ENCODE assay signal across 22 cellular contexts in the genomic region with DNA sequence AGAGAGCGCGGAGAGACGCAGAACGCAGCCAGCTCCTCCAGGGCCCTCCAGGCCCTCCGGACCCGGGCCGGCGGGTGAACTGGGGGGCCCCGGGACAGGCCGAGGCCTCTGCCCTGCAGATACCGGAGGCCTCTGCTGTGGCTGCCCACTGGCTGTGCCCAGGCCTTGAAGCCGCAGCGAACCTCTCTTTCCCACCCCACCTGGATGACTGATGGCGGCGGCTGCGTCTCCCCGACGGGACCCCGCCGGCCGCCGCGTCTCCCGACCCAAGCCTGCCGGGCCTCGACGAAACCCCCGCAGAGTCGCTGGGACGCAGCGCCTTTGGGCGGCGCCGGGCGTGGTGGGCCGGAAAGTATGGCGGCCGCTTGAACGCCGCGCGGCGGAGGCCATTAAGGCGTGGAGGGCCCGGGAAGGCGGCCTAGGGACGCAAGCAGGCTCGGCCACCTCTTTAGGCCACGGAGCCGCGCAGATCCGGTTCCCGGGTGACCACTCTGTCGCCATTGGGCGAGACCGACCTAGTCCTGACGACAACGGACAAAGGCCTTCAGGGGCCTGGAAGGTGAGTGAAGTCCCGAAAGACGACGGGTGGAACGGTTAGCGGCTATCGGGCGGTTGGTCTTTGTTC. TPM values are rescaled to one million over a fixed set of nuclear protein-coding genes. Genes with fewer than 3 reads are reported as not detected.
DNase-seq lines count a peak whose midpoint lies in the region; ATAC-seq, FAIRE-seq and TF ChIP-seq lines count a peak whose summit lies in the region.
"Had no signal": no experiment of that assay in that cellular context is flagged by ENCODE, and none has a peak within 500 bp of the region (broad histone marks: within the 10 kb centered on the region; RNA-seq: fewer than 3 reads in every experiment).

No MANE protein-coding gene starts in this region.

- H3K27ac Mint-ChIP-seq in activated T-cell treated with anti-CD3 and anti-CD28 coated beads, Interleukin-2, amount 50 U/mL, for 72 hours, result peak overlapping the region; percentile 99
- H3K27ac Mint-ChIP-seq in activated naive CD8-positive, alpha-beta T cell treated with anti-CD3 and anti-CD28 coated beads, Interleukin-2, amount 10 ng/mL, durations not matched to agents 7 days and 5 days, result peak overlapping the region; percentile 92
- H3K27ac Mint-ChIP-seq in endothelial cell (ENCODE audit: unreplicated experiment), result no peak overlapping the region

- DNase-seq in activated T-cell treated with anti-CD3 and anti-CD28 coated beads, Interleukin-2, amount 50 U/mL, for 72 hours, result peak in 1 of 2 donors; percentile 4
- no peak for DNase-seq in activated T-cell treated with anti-CD3 and anti-CD28 coated beads, Interleukin-2, amount 50 U/mL, for 1 hour
- DNase-seq in GM12891 (ENCODE audit: insufficient read length, low spot score), result no peak
- DNase-seq in activated naive CD8-positive, alpha-beta T cell treated with anti-CD3 and anti-CD28 coated beads, Interleukin-2, amount 10 ng/mL, durations not matched to agents 7 days and 5 days, result peak; percentile 40
- no peak for DNase-seq in glomerular visceral epithelial cell (ENCODE audit: extremely low spot score)
- no peak for DNase-seq in endothelial cell (ENCODE audit: low spot score)
- DNase-seq: activated gamma-delta T cell treated with Interleukin-2 at 50 U/mL for 16 hours, DMS53, hypothalamus, islet precursor cell, NCI-H1694 treated with DMSO at 0.1 percent for 48 hours, NCI-H2227 treated with DMSO at 0.1 percent for 48 hours, NCI-H82, PC-3, SIG-M5 had no signal

- no peaks in the 10 kb centered on the region for H3K27me3 ChIP-seq in neutrophil
- H3K27me3 ChIP-seq: suprapubic skin had no signal

- H3K4me3 Mint-ChIP-seq in activated T-cell treated with anti-CD3 and anti-CD28 coated beads, Interleukin-2, amount 50 U/mL, for 72 hours, result peak overlapping the region in 1 of 2 donors; percentile 60
- peak overlapping the region; percentile 68 for H3K4me3 Mint-ChIP-seq in activated naive CD8-positive, alpha-beta T cell treated with anti-CD3 and anti-CD28 coated beads, Interleukin-2, amount 10 ng/mL, durations not matched to agents 7 days and 5 days
- H3K4me3 Mint-ChIP-seq in endothelial cell (ENCODE audit: unreplicated experiment), result no peak overlapping the region

- peaks cover 17% of the 10 kb centered on the region for H3K4me1 Mint-ChIP-seq in activated T-cell treated with anti-CD3 and anti-CD28 coated beads, Interleukin-2, amount 50 U/mL, for 72 hours (ENCODE audit: low read depth)
- H3K4me1 Mint-ChIP-seq in activated naive CD8-positive, alpha-beta T cell treated with anti-CD3 and anti-CD28 coated beads, Interleukin-2, amount 10 ng/mL, durations not matched to agents 7 days and 5 days, result peaks cover 14% of the 10 kb centered on the region
- H3K4me1 Mint-ChIP-seq in endothelial cell (ENCODE audit: unreplicated experiment), result peaks cover 7% of the 10 kb centered on the region

- no peak for TF ChIP-seq CTCF in neutrophil (IDR thresholded peaks at IDR 0.05)
- TF ChIP-seq CTCF in endothelial cell (IDR thresholded peaks at IDR 0.05; ENCODE audit: unreplicated experiment), result no peak

- no peaks in the 10 kb centered on the region for H3K36me3 ChIP-seq in neutrophil
- H3K36me3 ChIP-seq: prostate gland, suprapubic skin had no signal

- H3K9me3 Mint-ChIP-seq in activated T-cell treated with anti-CD3 and anti-CD28 coated beads, Interleukin-2, amount 50 U/mL, for 72 hours, result peaks cover 0 to 1% of the 10 kb centered on the region in 2 donors
- H3K9me3 Mint-ChIP-seq in activated naive CD8-positive, alpha-beta T cell treated with anti-CD3 and anti-CD28 coated beads, Interleukin-2, amount 10 ng/mL, durations not matched to agents 7 days and 5 days, result peaks cover 2% of the 10 kb centered on the region
- H3K9me3 Mint-ChIP-seq in endothelial cell (ENCODE audit: unreplicated experiment), result no peaks in the 10 kb centered on the region
- H3K9me3 Mint-ChIP-seq: natural killer cell treated with Interleukin-12 subunit alpha and Interleukin-12 subunit beta and Interleukin-15 and Interleukin-18, amount 100 ng/mL, for 72 hours had no signal

- no peaks in the 10 kb centered on the region for H3K27me3 Mint-ChIP-seq in activated T-cell treated with anti-CD3 and anti-CD28 coated beads, Interleukin-2, amount 50 U/mL, for 72 hours (ENCODE audit: low read depth)
- no peaks in the 10 kb centered on the region for H3K27me3 Mint-ChIP-seq in activated naive CD8-positive, alpha-beta T cell treated with anti-CD3 and anti-CD28 coated beads, Interleukin-2, amount 10 ng/mL, durations not matched to agents 7 days and 5 days
- no peaks in the 10 kb centered on the region for H3K27me3 Mint-ChIP-seq in endothelial cell (ENCODE audit: unreplicated experiment)

- ATAC-seq in activated T-cell treated with anti-CD3 and anti-CD28 coated beads, Interleukin-2, amount 50 U/mL, for 72 hours (replicated peaks in 1 of 2), result no peak
- peak; percentile 64 for ATAC-seq in activated naive CD8-positive, alpha-beta T cell treated with anti-CD3 and anti-CD28 coated beads, Interleukin-2, amount 10 ng/mL, durations not matched to agents 7 days and 5 days (ENCODE audit: low read depth)
- no peak for ATAC-seq in HG03108 (IDR thresholded peaks at IDR 0.05; ENCODE audit: unreplicated experiment)
- ATAC-seq: natural killer cell treated with Interleukin-12 subunit alpha and Interleukin-12 subunit beta and Interleukin-15 and Interleukin-18, amount 100 ng/mL, for 72 hours; PC-3 had no signal

- H3K4me1 ChIP-seq in neutrophil (ENCODE audit: control insufficient read depth in 1 of 2, insufficient read depth in 1 of 2, low read depth in 1 of 2, low read length in 1 of 2), result peaks cover 19 to 29% of the 10 kb centered on the region in 2 experiments
- H3K4me1 ChIP-seq: prostate gland, suprapubic skin had no signal

- H3K4me3 ChIP-seq in neutrophil (ENCODE audit: low read depth in 1 of 2, low read length in 1 of 2), result no peak overlapping the region
- H3K4me3 ChIP-seq: prostate gland, suprapubic skin had no signal

- peak; percentile 67; the same call in 1 of the 2 replicates for TF ChIP-seq POLR2A in GM12891 (IDR thresholded peaks at IDR 0.05; ENCODE audit: low read depth, low read length)

- H3K36me3 Mint-ChIP-seq in activated T-cell treated with anti-CD3 and anti-CD28 coated beads, Interleukin-2, amount 50 U/mL, for 72 hours (ENCODE audit: insufficient read depth in 2 of 2), result no peaks in the 10 kb centered on the region
- peaks cover 5% of the 10 kb centered on the region for H3K36me3 Mint-ChIP-seq in activated naive CD8-positive, alpha-beta T cell treated with anti-CD3 and anti-CD28 coated beads, Interleukin-2, amount 10 ng/mL, durations not matched to agents 7 days and 5 days
- H3K36me3 Mint-ChIP-seq in endothelial cell (ENCODE audit: low read depth, unreplicated experiment), result peaks cover 3% of the 10 kb centered on the region
- H3K36me3 Mint-ChIP-seq: natural killer cell treated with Interleukin-12 subunit alpha and Interleukin-12 subunit beta and Interleukin-15 and Interleukin-18, amount 100 ng/mL, for 72 hours had no signal

- POLR2A ChIA-PET in activated naive CD8-positive, alpha-beta T cell treated with anti-CD3 and anti-CD28 coated beads, Interleukin-2, amount 10 ng/mL, durations not matched to agents 7 days and 5 days (lab: Charles Lee), result interaction anchor here (0.7 to 1.2 kb wide), 2 partner anchors 8 to 286 kb away, joined by 3 to 4 read pairs; partner anchors contain the start of gene ERGIC2

- peak overlapping the region; percentile 89 for H3K27ac ChIP-seq in neutrophil
- H3K27ac ChIP-seq: C4-2B, prostate gland, suprapubic skin had no signal

- FAIRE-seq in GM12891 (lab: Jason Lieb, UNC), result peak; percentile 5
- FAIRE-seq: endometrium had no signal

- H3K9me3 ChIP-seq in neutrophil, result no peaks in the 10 kb centered on the region
- H3K9me3 ChIP-seq: prostate gland, suprapubic skin had no signal

TF ChIP-seq in GM12891, 5 proteins besides CTCF, POLR2A, EP300 and RAD21:
- TF ChIP-seq PAX5 (IDR thresholded peaks at IDR 0.05; ENCODE audit: insufficient read depth, low read length, severe bottlenecking) (no peak), TAF1 (IDR thresholded peaks at IDR 0.05; ENCODE audit: low read depth, low read length) (peak; percentile 48), SPI1 (IDR thresholded peaks at IDR 0.05; ENCODE audit: low read depth, low read length) (no peak), POU2F2 (IDR thresholded peaks at IDR 0.05; ENCODE audit: low read depth, low read length) (no peak), POLR2AphosphoS5 (IDR thresholded peaks at IDR 0.05; ENCODE audit: low read depth, low read length) (no peak)
TF ChIP-seq in GM12891: peak in this region for 1.

RNA-seq across cellular contexts. Expression of gene ERGIC2, which starts 8.4 kb away (rescaled TPM):
- total RNA-seq in activated T-cell treated with anti-CD3 and anti-CD28 coated beads, Interleukin-2, amount 50 U/mL, for 72 hours, result 10 to 100 TPM; 73.1 to 79.1 TPM
- polyA plus RNA-seq in GM12891 (2012; ENCODE audit: low read depth, missing spikeins), result 47.6 TPM
- 10 to 100 TPM; 61.1 to 68.2 TPM for total RNA-seq in activated naive CD8-positive, alpha-beta T cell treated with anti-CD3 and anti-CD28 coated beads, Interleukin-2, amount 10 ng/mL, durations not matched to agents 7 days and 5 days
- 44.4 TPM for total RNA-seq in endothelial cell (ENCODE audit: unreplicated experiment)
